Comparison of ENCODE assay signal across 10 cellular contexts in the genomic region with DNA sequence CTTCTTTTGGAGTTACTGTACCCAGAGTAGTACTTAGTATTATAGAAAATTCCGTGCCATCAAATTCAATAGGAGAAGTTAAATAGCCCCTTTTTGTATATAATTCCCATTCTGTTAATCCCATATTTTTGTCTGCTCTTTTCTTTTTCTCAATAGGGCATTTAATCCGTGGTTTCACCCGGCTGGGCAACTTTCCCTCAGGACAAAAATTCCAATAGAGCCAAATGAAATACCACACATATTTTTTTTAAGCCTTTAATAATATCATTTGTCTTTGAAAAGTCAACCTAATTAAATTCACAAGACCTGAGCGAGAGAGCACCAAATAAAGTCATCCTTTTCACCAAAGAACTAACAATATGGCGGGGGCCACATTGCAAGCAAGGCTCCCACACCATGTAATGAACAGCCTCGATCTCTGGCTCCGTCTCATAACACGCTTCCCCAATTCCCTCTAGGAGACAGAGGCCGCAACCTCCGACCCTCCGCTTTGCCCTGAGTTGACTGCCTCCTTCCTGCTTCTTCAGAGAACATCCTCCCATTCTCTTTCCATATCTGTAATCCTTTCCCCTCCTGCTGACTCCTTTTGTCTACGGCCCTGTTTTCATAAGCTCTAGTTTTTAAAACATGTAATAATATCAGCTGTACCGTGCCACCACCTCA. TPM values are rescaled to one million over a fixed set of nuclear protein-coding genes. Genes with fewer than 3 reads are reported as not detected.
DNase-seq lines count a peak whose midpoint lies in the region; ATAC-seq, FAIRE-seq and TF ChIP-seq lines count a peak whose summit lies in the region.
"Had no signal": no experiment of that assay in that cellular context is flagged by ENCODE, and none has a peak within 500 bp of the region (broad histone marks: within the 10 kb centered on the region; RNA-seq: fewer than 3 reads in every experiment).

No MANE protein-coding gene starts in this region.

- no peak overlapping the region for H2BK120ac ChIP-seq in IMR-90 (ENCODE audit: low read depth, low read length)

- no peak overlapping the region; the same call in 1 of the 2 replicates for H4K5ac ChIP-seq in IMR-90 (ENCODE audit: low read depth, low read length)

- H3K9ac ChIP-seq in IMR-90 (ENCODE audit: low read depth, low read length) (no peak overlapping the region), mammary epithelial cell (ENCODE audit: insufficient read depth, low read length) (peak overlapping the region; percentile 46), HepG2 (ENCODE audit: insufficient read depth, low read depth, low read length) (no peak overlapping the region)

- TF ChIP-seq CTCF in IMR-90 (conservative IDR thresholded peaks at IDR 0.05; ENCODE audit: low read depth, low read length), result no peak
- TF ChIP-seq CTCF in mammary epithelial cell (conservative IDR thresholded peaks at IDR 0.05 in 1 of 2, IDR thresholded peaks at IDR 0.05 in 1 of 2; ENCODE audit: extremely low read depth in 1 of 2, insufficient read depth in 1 of 2, low read depth in 1 of 2, low read length in 2 of 2), result no peak
- TF ChIP-seq CTCF in HepG2 (CRISPR knock-in tag; IDR thresholded peaks at IDR 0.05), result no peak
- TF ChIP-seq CTCF in GM13976 (IDR thresholded peaks at IDR 0.05; ENCODE audit: borderline replicate concordance, control extremely low read depth, extremely low read depth, insufficient read depth, missing control alignments), result no peak

- H4K91ac ChIP-seq in IMR-90 (ENCODE audit: insufficient read depth, low read depth, low read length), result no peak overlapping the region

- H3K36me3 ChIP-seq in IMR-90 (ENCODE audit: control insufficient read depth, insufficient read depth, low read length) (0 out of 2 replicates have a peak, but pooled peaks cover 2% of the 10 kb centered on the region), mammary epithelial cell (ENCODE audit: insufficient read depth, low read length) (no peaks in the 10 kb centered on the region), HepG2 (replicated peaks in 1 of 2; ENCODE audit: control insufficient read depth in 1 of 2, insufficient read depth in 2 of 2, low read length in 2 of 2) (peaks cover 18 to 74% of the 10 kb centered on the region in 2 experiments)

- H3K4me3 ChIP-seq in IMR-90 (ENCODE audit: insufficient read depth, low read depth, low read length), result no peak overlapping the region
- H3K4me3 ChIP-seq in mammary epithelial cell (replicated peaks in 1 of 3; ENCODE audit: insufficient read depth in 1 of 3, low read depth in 2 of 3, low read length in 3 of 3), result peak overlapping the region in 2 of 3 experiments; percentile 29 to 32
- no peak overlapping the region for H3K4me3 ChIP-seq in HepG2 (replicated peaks in 1 of 3; ENCODE audit: insufficient read depth in 1 of 3, low read depth in 2 of 3, low read length in 3 of 3)

- no peak overlapping the region for H4K8ac ChIP-seq in IMR-90 (ENCODE audit: low read depth in 2 of 2, low read length in 2 of 2)

- CTCF ChIA-PET in IMR-90 (lab: Yijun Ruan, JAX) (no interaction called here), mammary epithelial cell (lab: Charles Lee; ENCODE audit: low non-redundant PET) (no interaction called here), HepG2 (lab: Yijun Ruan, JAX; ENCODE audit: low intra/inter-chr PET ratio, low total read pairs) (no interaction called here)

- TF ChIP-seq POLR2A in IMR-90 (IDR thresholded peaks at IDR 0.05; ENCODE audit: low read depth, low read length) (no peak), HepG2 (IDR thresholded peaks at IDR 0.05; ENCODE audit: insufficient read depth in 1 of 2, low read depth in 2 of 2, low read length in 2 of 2) (no peak)

- FAIRE-seq in HepG2 (lab: Jason Lieb, UNC), result no peak

- no peak overlapping the region for H3K56ac ChIP-seq in IMR-90 (ENCODE audit: extremely low read depth, insufficient read depth, low read length)

- no peak overlapping the region for H3K4ac ChIP-seq in IMR-90 (ENCODE audit: low read depth, low read length)

- H3K18ac ChIP-seq in IMR-90 (ENCODE audit: low read depth, low read length), result no peak overlapping the region

- BruUV-seq in IMR-90 (replicated peaks; lab: Mats Ljungman, UMichigan) (no TSS peak), mammary epithelial cell (replicated peaks; lab: Mats Ljungman, UMichigan) (no TSS peak), HepG2 (replicated peaks; lab: Mats Ljungman, UMichigan) (TSS peak; percentile 5)

- H3K79me1 ChIP-seq in IMR-90 (ENCODE audit: low read depth in 1 of 2, low read length in 2 of 2), result peaks cover 13 to 29% of the 10 kb centered on the region in 2 experiments; a peak in 2 of 4 replicates

- 94% methylated on average over 4 of the region's 13 CpGs; no CpG with 5 or more reads in 1 of the 2 experiments for WGBS in IMR-90 (ENCODE audit: extremely low coverage in 2 of 2, insufficient read length in 1 of 2), 2 experiments
- WGBS in mammary epithelial cell (ENCODE audit: low coverage, missing lambda C conversion rate), result 57% methylated on average over 13 of the region's 13 CpGs
- WGBS in HepG2 (ENCODE audit: low lambda C conversion rate), result 97% methylated on average over 13 of the region's 13 CpGs

- in situ Hi-C loops in IMR-90 (cut with MboI; ENCODE audit: low sequenced_read_pairs) (no loop called here), mammary epithelial cell (cut with MboI; ENCODE audit: low sequenced_read_pairs in 2 of 2) (no loop called here), HepG2 (cut with HindIII; ENCODE audit: extremely low pct_ligation_motif_present, low pct_unique_long_range_greater_than_20kb) (no loop called here), GM13976 (cut with MboI; ENCODE audit: low sequenced_read_pairs, unreplicated experiment) (no loop called here)

- no peak overlapping the region for H3K27ac ChIP-seq in IMR-90 (ENCODE audit: insufficient read depth, low read length)
- H3K27ac ChIP-seq in mammary epithelial cell (ENCODE audit: insufficient read depth, low read depth, low read length), result peak overlapping the region; percentile 59
- no peak overlapping the region for H3K27ac ChIP-seq in HepG2 (ENCODE audit: extremely low read length, insufficient read depth, low read length)

- peaks cover 5% of the 10 kb centered on the region; the same call in 1 of the 2 replicates for H3K9me1 ChIP-seq in IMR-90 (ENCODE audit: insufficient read depth, low read length)

- no peak for TF ChIP-seq EP300 in HepG2 (IDR thresholded peaks at IDR 0.05; ENCODE audit: low read depth in 2 of 2, low read length in 2 of 2)
- TF ChIP-seq EP300 in HepG2 (CRISPR knock-in tag; IDR thresholded peaks at IDR 0.05; ENCODE audit: borderline replicate concordance), result no peak

- H3K9me3 ChIP-seq in IMR-90 (ENCODE audit: control insufficient read depth, insufficient read depth, low read length), result no peaks in the 10 kb centered on the region
- no peaks in the 10 kb centered on the region for H3K9me3 ChIP-seq in mammary epithelial cell (replicated peaks; ENCODE audit: insufficient read depth, low read length)
- H3K9me3 ChIP-seq in HepG2 (ENCODE audit: low read length), result no peaks in the 10 kb centered on the region

- intact Hi-C loops in IMR-90 (cut with micrococcal nuclease), result no loop called here
- intact Hi-C loops in mammary epithelial cell (cut with micrococcal nuclease), result no loop called here
- intact Hi-C loops in HepG2 (cut with micrococcal nuclease; ENCODE audit: unreplicated experiment), result no loop called here
- intact Hi-C loops in sciatic nerve (cut with DNase I), result no loop called here

- dilution Hi-C loops in IMR-90 (cut with HindIII; ENCODE audit: low sequenced_read_pairs, unreplicated experiment) (no loop called here), mammary epithelial cell (cut with HindIII; ENCODE audit: low sequenced_read_pairs) (no loop called here)

- POLR2A ChIA-PET in IMR-90 (lab: Charles Lee; ENCODE audit: unreplicated experiment) (no interaction called here), HepG2 (lab: Yijun Ruan, JAX) (interaction anchor here (1.2 kb wide), 1 partner anchor 12 kb away, joined by 4 read pairs; no protein-coding TSS in a partner anchor)

- no peak for TF ChIP-seq RAD21 in IMR-90 (IDR thresholded peaks at IDR 0.05; ENCODE audit: low read length)
- no peak for TF ChIP-seq RAD21 in HepG2 (CRISPR knock-in tag; IDR thresholded peaks at IDR 0.05)

- H2BK15ac ChIP-seq in IMR-90 (ENCODE audit: low read depth, low read length), result no peak overlapping the region

- H2BK20ac ChIP-seq in IMR-90 (ENCODE audit: low read depth, low read length), result no peak overlapping the region

- H2AK5ac ChIP-seq in IMR-90 (ENCODE audit: low read depth, low read length), result no peak overlapping the region

- no peak overlapping the region for H2AK9ac ChIP-seq in IMR-90 (replicated peaks; ENCODE audit: low read depth, low read length, poor library complexity)

- H3K14ac ChIP-seq in IMR-90 (replicated peaks; ENCODE audit: low read depth, low read length), result 0 out of 2 replicates have a peak overlapping the region, but pooled peaks have one; percentile 25

- H3K79me2 ChIP-seq in mammary epithelial cell (ENCODE audit: insufficient read depth, low read length) (peaks cover 51% of the 10 kb centered on the region), HepG2 (ENCODE audit: insufficient read depth, low read length) (peaks cover 89% of the 10 kb centered on the region)

- H2AFZ ChIP-seq in IMR-90 (replicated peaks; ENCODE audit: low read length, poor library complexity) (peak overlapping the region; percentile 18), mammary epithelial cell (ENCODE audit: low read depth, low read length) (peak overlapping the region; percentile 68), HepG2 (ENCODE audit: low read length) (no peak overlapping the region)

- DNase-seq in IMR-90 (no peak), mammary epithelial cell (no peak), HepG2 (ENCODE audit: low spot score) (no peak), sciatic nerve (ENCODE audit: low spot score) (no peak), GM13976 (ENCODE audit: low spot score) (no peak), pons (ENCODE audit: low spot score) (no peak), D341Med (ENCODE audit: low spot score) (no peak)
- DNase-seq: activated CD8-positive, alpha-beta memory T cell treated with anti-CD3 and anti-CD28 coated beads, Interleukin-2, amount 50 U/mL, for 4 hours; naive thymus-derived CD4-positive, alpha-beta T cell had no signal

- ATAC-seq in IMR-90 (ENCODE audit: low read depth) (no peak), HepG2 (no peak), sciatic nerve (peak; percentile 38), HG03097 (IDR thresholded peaks at IDR 0.05; ENCODE audit: low FRiP score, unreplicated experiment) (no peak)
- ATAC-seq: naive thymus-derived CD4-positive, alpha-beta T cell had no signal

- no peaks in the 10 kb centered on the region; the same call in 1 of the 2 replicates for H4K20me1 ChIP-seq in IMR-90 (ENCODE audit: insufficient read depth, low read length)
- H4K20me1 ChIP-seq in mammary epithelial cell (ENCODE audit: insufficient read depth, low read length), result no peaks in the 10 kb centered on the region
- H4K20me1 ChIP-seq in HepG2 (ENCODE audit: insufficient read depth, low read length), result peaks cover 28% of the 10 kb centered on the region

- H3K23ac ChIP-seq in IMR-90 (ENCODE audit: low read depth, low read length), result no peak overlapping the region

- H3K4me2 ChIP-seq in IMR-90 (ENCODE audit: low read depth, low read length) (no peak overlapping the region), mammary epithelial cell (ENCODE audit: insufficient read depth, low read depth, low read length) (peak overlapping the region; percentile 87), HepG2 (ENCODE audit: low read depth, low read length) (no peak overlapping the region)

- no peaks in the 10 kb centered on the region for H3K27me3 ChIP-seq in IMR-90 (ENCODE audit: control insufficient read depth, insufficient read depth, low read length)
- no peaks in the 10 kb centered on the region for H3K27me3 ChIP-seq in mammary epithelial cell (ENCODE audit: insufficient read depth, low read length)
- H3K27me3 ChIP-seq in HepG2 (ENCODE audit: control insufficient read depth in 1 of 2, insufficient read depth in 2 of 2, low read length in 2 of 2), result no peaks in the 10 kb centered on the region

- H3K4me1 ChIP-seq in IMR-90 (ENCODE audit: control insufficient read depth, insufficient read depth, low read length), result peaks cover 3% of the 10 kb centered on the region
- H3K4me1 ChIP-seq in mammary epithelial cell (ENCODE audit: insufficient read depth, low read length), result peaks cover 37% of the 10 kb centered on the region
- peaks cover 52% of the 10 kb centered on the region for H3K4me1 ChIP-seq in HepG2 (ENCODE audit: insufficient read depth, low read length)

- no peak overlapping the region for H2BK5ac ChIP-seq in IMR-90 (ENCODE audit: low read depth, low read length, poor library complexity, severe bottlenecking)

RNA-seq across cellular contexts. Expression of gene NHSL1, which starts 13.6 kb away (rescaled TPM):
- total RNA-seq in IMR-90 (2012; rRNA removed), result 6.9 and 7.2 TPM in 2 replicates
- 5.6 and 6.0 TPM in 2 replicates for polyA plus RNA-seq in IMR-90 (2012; rRNA removed)
- 1.7 and 2.4 TPM in 2 replicates for polyA plus RNA-seq in IMR-90 (2012; cell fraction: cytosol; rRNA removed)
- 3.7 and 6.6 TPM in 2 replicates for polyA plus RNA-seq in IMR-90 (2012; cell fraction: nucleus; rRNA removed; ENCODE audit: low replicate concordance)
- 10 to 100 TPM; 28.3 to 34.7 TPM for total RNA-seq in mammary epithelial cell
- polyA plus RNA-seq in mammary epithelial cell, result 17.8 TPM
- polyA minus RNA-seq in mammary epithelial cell, result 114 TPM
- 53.6 and 59.5 TPM in 2 replicates for total RNA-seq in HepG2 (2016; rRNA removed; fragmentation: Illumina TruSeq; extraction: Trizol)
- 19.0 and 21.3 TPM in 2 replicates for total RNA-seq in HepG2 (2016; cell fraction: cytosol; rRNA removed; fragmentation: Illumina TruSeq; extraction: Trizol; ENCODE audit: low read depth)
- 55.9 and 56.5 TPM in 2 replicates for total RNA-seq in HepG2 (2016; cell fraction: insoluble cytoplasmic fraction; rRNA removed; fragmentation: Illumina TruSeq; extraction: Trizol)
- total RNA-seq in HepG2 (2016; cell fraction: membrane; rRNA removed; fragmentation: Illumina TruSeq; extraction: Trizol), result 22.2 and 23.0 TPM in 2 replicates
- 124 and 133 TPM in 2 replicates for total RNA-seq in HepG2 (2016; cell fraction: nucleus; rRNA removed; fragmentation: Illumina TruSeq; extraction: Trizol)
- 22.6 and 24.9 TPM in 2 replicates for polyA plus RNA-seq in HepG2 (2011; rRNA removed)
- 11.6 and 12.3 TPM in 2 replicates for polyA plus RNA-seq in HepG2 (2011; cell fraction: cytosol; rRNA removed)
- 42.8 and 45.1 TPM in 2 replicates for polyA plus RNA-seq in HepG2 (2011; cell fraction: nucleus; rRNA removed)
- polyA plus RNA-seq in HepG2 (2012), result 23.2 and 25.7 TPM in 2 replicates
- polyA plus RNA-seq in HepG2 (2016; cell fraction: cytosol; fragmentation: Illumina TruSeq; extraction: Trizol; ENCODE audit: low read depth), result 3.5 and 3.8 TPM in 2 replicates
- polyA plus RNA-seq in HepG2 (2016; cell fraction: insoluble cytoplasmic fraction; fragmentation: Illumina TruSeq; extraction: Trizol; ENCODE audit: low read depth), result 20.6 and 26.3 TPM in 2 replicates
- 6.4 and 7.5 TPM in 2 replicates for polyA plus RNA-seq in HepG2 (2016; cell fraction: membrane; fragmentation: Illumina TruSeq; extraction: Trizol; ENCODE audit: low read depth)
- polyA plus RNA-seq in HepG2 (2016; cell fraction: nucleus; fragmentation: Illumina TruSeq; extraction: Trizol; ENCODE audit: insufficient read depth, low read depth), result 67.3 and 71.2 TPM in 2 replicates
- 4.6 and 265 TPM in 2 replicates for polyA minus RNA-seq in HepG2 (2011; rRNA and poly(A)+ RNA removed; ENCODE audit: low replicate concordance)
- 58.2 and 64.4 TPM in 2 replicates for polyA minus RNA-seq in HepG2 (2011; cell fraction: cytosol; rRNA and poly(A)+ RNA removed)
- polyA minus RNA-seq in HepG2 (2011; cell fraction: nucleus; rRNA and poly(A)+ RNA removed), result 179 and 208 TPM in 2 replicates
- 18.5 TPM for total RNA-seq in sciatic nerve

Comparison
In these comparisons a context has a peak if more than half of its experiments do, and no peak if none do; other contexts are left out.
1. H3K4me3 ChIP-seq: peak in mammary epithelial cell (2 of 3); none in IMR-90 (single experiment) and HepG2 (0 of 3).